Comparison of ENCODE assay signal across 10 cellular contexts in the genomic region with DNA sequence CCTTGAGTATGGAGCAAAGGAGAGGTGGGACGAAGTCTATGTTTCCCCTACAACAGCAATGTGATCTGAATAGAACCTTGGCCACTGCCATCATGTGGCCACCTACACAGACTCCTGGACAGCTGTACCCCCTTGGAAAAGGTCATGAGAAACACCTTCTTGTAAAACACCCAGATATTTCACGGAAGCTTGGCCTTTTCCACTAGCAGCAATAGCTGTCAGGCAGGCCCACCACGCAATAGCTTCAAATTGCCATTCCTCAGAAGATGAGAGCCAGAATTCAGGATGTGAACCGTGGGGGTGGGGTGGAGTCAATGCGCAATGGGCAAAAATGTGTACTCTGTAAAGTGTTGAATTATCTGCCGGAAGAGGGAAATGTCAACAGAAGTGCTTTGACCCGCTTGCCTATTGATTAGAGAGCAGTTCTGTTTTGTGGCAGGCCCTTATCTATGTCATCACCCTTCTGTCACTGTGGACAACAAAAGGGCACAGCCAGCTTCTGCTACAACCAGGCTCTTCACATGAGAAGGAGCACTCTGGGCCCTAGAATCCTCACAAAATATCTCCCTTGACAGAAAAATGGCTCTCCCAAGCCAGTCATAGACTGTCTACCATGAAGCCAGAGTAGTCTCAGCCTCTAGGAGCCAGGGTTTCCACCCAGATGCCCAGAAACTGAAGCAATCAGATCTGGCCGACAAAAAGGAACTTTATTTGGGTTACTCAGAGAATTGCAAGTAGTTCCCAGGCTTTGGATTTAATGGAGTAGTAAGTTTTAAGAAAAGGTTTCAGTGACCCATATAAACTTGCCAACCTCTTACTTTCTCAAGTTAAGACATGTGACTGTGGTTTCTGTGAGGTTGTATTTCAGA. TPM values are rescaled to one million over a fixed set of nuclear protein-coding genes. Genes with fewer than 3 reads are reported as not detected.
DNase-seq lines count a peak whose midpoint lies in the region; ATAC-seq and TF ChIP-seq lines count a peak whose summit lies in the region.
"Had no signal": no experiment of that assay in that cellular context is flagged by ENCODE, and none has a peak within 500 bp of the region (broad histone marks: within the 10 kb centered on the region; RNA-seq: fewer than 3 reads in every experiment).

No MANE protein-coding gene starts in this region.

- H3K4me1 ChIP-seq in right lobe of liver (peaks cover 0 to 45% (median 11%) of the 10 kb centered on the region in 4 donors), tibial nerve (peaks cover 0 to 41% (median 3%) of the 10 kb centered on the region in 4 donors), stomach (peaks cover 0 to 47% (median 21%) of the 10 kb centered on the region in 4 donors)

- H3K36me3 ChIP-seq in right lobe of liver (no peaks in the 10 kb centered on the region), tibial nerve (no peaks in the 10 kb centered on the region), stomach (no peaks in the 10 kb centered on the region)
- H3K36me3 ChIP-seq: thoracic aorta had no signal

- H3K9me3 ChIP-seq in right lobe of liver (no peaks in the 10 kb centered on the region), tibial nerve (no peaks in the 10 kb centered on the region), stomach (no peaks in the 10 kb centered on the region)
- H3K9me3 ChIP-seq: thoracic aorta had no signal

- H3K4me3 ChIP-seq in right lobe of liver (no peak overlapping the region), tibial nerve (no peak overlapping the region), stomach (no peak overlapping the region)
- H3K4me3 ChIP-seq: thoracic aorta had no signal

- TF ChIP-seq POLR2A in right lobe of liver (IDR thresholded peaks at IDR 0.05): peak; percentile 72
- TF ChIP-seq POLR2A in tibial nerve (IDR thresholded peaks at IDR 0.05): no peak
- no peak for TF ChIP-seq POLR2A in stomach (IDR thresholded peaks at IDR 0.05)

- H3K27ac Mint-ChIP-seq in activated naive CD8-positive, alpha-beta T cell treated with anti-CD3 and anti-CD28 coated beads for 36 hours: no peak overlapping the region

- H3K27me3 ChIP-seq in right lobe of liver: no peaks in the 10 kb centered on the region
- H3K27me3 ChIP-seq in tibial nerve: no peaks in the 10 kb centered on the region
- no peaks in the 10 kb centered on the region for H3K27me3 ChIP-seq in stomach

- peaks cover 7% of the 10 kb centered on the region for H3K36me3 Mint-ChIP-seq in activated naive CD8-positive, alpha-beta T cell treated with anti-CD3 and anti-CD28 coated beads for 36 hours

- H3K4me1 Mint-ChIP-seq in activated naive CD8-positive, alpha-beta T cell treated with anti-CD3 and anti-CD28 coated beads for 36 hours: peaks cover 3% of the 10 kb centered on the region

- WGBS in right lobe of liver (ENCODE audit: insufficient coverage, low coverage, low lambda C conversion rate, missing lambda C conversion rate): 26% methylated on average over 7 of the region's 8 CpGs
- WGBS in tibial nerve, 2 donors: 66 to 85% methylated on average over 8 of the region's 8 CpGs
- 57 to 86% (median 67%) methylated on average over 8 of the region's 8 CpGs for WGBS in stomach, 5 donors

- intact Hi-C loops in right lobe of liver (cut with DNase I): no loop called here
- intact Hi-C loops in stomach (cut with DNase I; ENCODE audit: low total_unique reads): no loop called here

- TF ChIP-seq CTCF in right lobe of liver (IDR thresholded peaks at IDR 0.05) (no peak), tibial nerve (IDR thresholded peaks at IDR 0.05) (no peak), stomach (IDR thresholded peaks at IDR 0.05) (no peak)

- ATAC-seq in right lobe of liver (peak; percentile 91 to 98 (median 94)), GM18517 (IDR thresholded peaks at IDR 0.05; ENCODE audit: unreplicated experiment) (no peak)

- peak; percentile 10 for DNase-seq in NCI-H510A (lab: John Stamatoyannopoulos, UW)
- peak in 22 of 61 donors; percentile 12 to 64 (median 32) for DNase-seq in caudate nucleus (lab: John Stamatoyannopoulos, UW)
- DNase-seq in right lobe of liver: peak; percentile 66 to 88 (median 84)
- no peak for DNase-seq in tibial nerve (ENCODE audit: low spot score in 2 of 2)
- DNase-seq in activated naive CD8-positive, alpha-beta T cell treated with anti-CD3 and anti-CD28 coated beads for 36 hours: no peak
- no peak for DNase-seq in AML-193 (lab: John Stamatoyannopoulos, UW)
- no peak for DNase-seq in stomach
- DNase-seq: NCI-H2171 treated with DMSO at 0.1 percent for 48 hours had no signal

- no peaks in the 10 kb centered on the region for H3K27me3 Mint-ChIP-seq in activated naive CD8-positive, alpha-beta T cell treated with anti-CD3 and anti-CD28 coated beads for 36 hours

- H3K9me3 Mint-ChIP-seq in activated naive CD8-positive, alpha-beta T cell treated with anti-CD3 and anti-CD28 coated beads for 36 hours: no peaks in the 10 kb centered on the region

- TF ChIP-seq EP300 in tibial nerve (IDR thresholded peaks at IDR 0.05) (no peak), stomach (IDR thresholded peaks at IDR 0.05) (no peak)

- H3K27ac ChIP-seq in caudate nucleus (ENCODE audit: low read depth, low read length) (peak overlapping the region; percentile 85), right lobe of liver (peak overlapping the region in 2 of 3 donors; percentile 91 to 92), tibial nerve (peak overlapping the region in 3 of 4 donors; percentile 10 to 47 (median 26)), stomach (peak overlapping the region in 2 of 5 donors; percentile 41 to 52)

- no peak overlapping the region for H3K4me3 Mint-ChIP-seq in activated naive CD8-positive, alpha-beta T cell treated with anti-CD3 and anti-CD28 coated beads for 36 hours

RNA-seq across cellular contexts. Expression of a gene that starts 9.5 kb away (rescaled TPM):
- 10 to 100 TPM; 13.9 to 22.0 (median 14.7) TPM for total RNA-seq in right lobe of liver
- 10 to 100 TPM; 14.7 to 21.0 (median 15.8) TPM for total RNA-seq in tibial nerve
- 1 to 10 TPM; 7.6 to 8.3 TPM for total RNA-seq in activated naive CD8-positive, alpha-beta T cell treated with anti-CD3 and anti-CD28 coated beads for 36 hours
- total RNA-seq in stomach: 10 to 100 TPM in 3 of 5 donors, 1 to 10 TPM in 1, not detected in 1; 4.2 to 51.0 (median 26.4) TPM
- 10 to 100 TPM in 2 of 3 donors, 1 to 10 TPM in 1; 8.3 to 32.3 (median 25.5) TPM for polyA plus RNA-seq in stomach

RNA-seq across cellular contexts. Expression of a gene that starts 33.3 kb away (rescaled TPM):
- total RNA-seq in right lobe of liver (10 to 100 TPM; 20.1 to 93.6 (median 53.6) TPM), tibial nerve (10 to 100 TPM; 15.6 to 19.9 (median 17.8) TPM), stomach (10 to 100 TPM; 10.3 to 93.3 (median 32.7) TPM)
- total RNA-seq in activated naive CD8-positive, alpha-beta T cell treated with anti-CD3 and anti-CD28 coated beads for 36 hours: 10 to 100 TPM; 21.0 to 24.7 TPM
- polyA plus RNA-seq in stomach: 10 to 100 TPM; 12.8 to 23.5 (median 22.7) TPM

RNA-seq across cellular contexts. Expression of a gene that starts 55.3 kb away (rescaled TPM):
- total RNA-seq in right lobe of liver (10 to 100 TPM in 1 of 6 experiments, 1 to 10 TPM in 5; 1.5 to 14.8 (median 4.1) TPM), tibial nerve (10 to 100 TPM; 87.1 to 96.6 (median 92.4) TPM), stomach (100 to 1,000 TPM in 2 of 5 donors, 10 to 100 TPM in 3; 18.7 to 134 (median 63.5) TPM)
- total RNA-seq in activated naive CD8-positive, alpha-beta T cell treated with anti-CD3 and anti-CD28 coated beads for 36 hours: 10 to 100 TPM; 45.6 to 51.1 TPM
- 10 to 100 TPM in 2 of 3 donors, 1 to 10 TPM in 1; 9.2 to 12.8 (median 12.4) TPM for polyA plus RNA-seq in stomach

Comparison
In these comparisons a context has a peak if more than half of its experiments do, and no peak if none do; other contexts are left out.
1. DNase-seq: peak in NCI-H510A (single experiment) and right lobe of liver (3 of 3); none in tibial nerve (0 of 2), activated naive CD8-positive, alpha-beta T cell treated with anti-CD3 and anti-CD28 coated beads for 36 hours (single experiment), AML-193 (0 of 2) and stomach (single experiment).